In genomic region chr10:131748831-131749766, GRCh38 we compare ENCODE assay signal across 17 cellular contexts.
DNase-seq lines count a peak whose midpoint lies in the region; ATAC-seq and TF ChIP-seq lines count a peak whose summit lies in the region.
"Had no signal": no experiment of that assay in that cellular context is flagged by ENCODE, and none has a peak within 500 bp of the region (broad histone marks: within the 10 kb centered on the region; RNA-seq: fewer than 3 reads in every experiment).

No MANE protein-coding gene starts in this region.

- no peak overlapping the region for H3K27ac ChIP-seq in sigmoid colon
- H3K27ac ChIP-seq: tibial nerve had no signal

- intact Hi-C loops in sigmoid colon (cut with DNase I): no loop called here

- no peak for TF ChIP-seq EP300 in sigmoid colon (IDR thresholded peaks at IDR 0.05)

- DNase-seq in NCI-H1417 (lab: John Stamatoyannopoulos, UW) (peak in 2 of 3 experiments; percentile 4 to 16), NCI-H1417 treated with DMSO at 0.1 percent for 48 hours (lab: John Stamatoyannopoulos, UW) (no peak), SW480 (ENCODE audit: low spot score) (peak; percentile 70), left kidney (ENCODE audit: low read depth, low spot score) (peak; percentile 62), sigmoid colon (peak; percentile 47), hypothalamus (lab: John Stamatoyannopoulos, UW) (no peak), ACHN (no peak)
- DNase-seq: 8988T; activated CD4-positive, alpha-beta T cell treated with anti-CD3 and anti-CD28 coated beads, Interleukin-2, amount 10 ng/mL, durations not matched to agents 24 days and 14 days; activated CD8-positive, alpha-beta memory T cell treated with anti-CD3 and anti-CD28 coated beads, Interleukin-2, amount 50 U/mL, for 48 hours; anterior cingulate cortex; left ventricle myocardium superior; NCI-H2029 treated with DMSO at 0.1 percent for 48 hours; NCI-H774 had no signal

- H3K27me3 ChIP-seq in sigmoid colon: peaks cover 0 to 21% (median 0%) of the 10 kb centered on the region in 3 donors
- H3K27me3 ChIP-seq: tibial nerve had no signal

- no peak for TF ChIP-seq CTCF in sigmoid colon (IDR thresholded peaks at IDR 0.05)

- no peak for ATAC-seq in HG02610 (IDR thresholded peaks at IDR 0.05; ENCODE audit: unreplicated experiment)
- ATAC-seq: left ventricle myocardium superior, Panc1 had no signal

- H3K4me3 ChIP-seq in sigmoid colon: no peak overlapping the region
- H3K4me3 ChIP-seq: tibial nerve had no signal

- in situ Hi-C loops in ACHN (cut with HindIII; ENCODE audit: low pct_ligation_motif_present, low pct_unique_long_range_greater_than_20kb, low sequenced_read_pairs): no loop called here

- H3K9me3 ChIP-seq in sigmoid colon: no peaks in the 10 kb centered on the region
- H3K9me3 ChIP-seq: tibial nerve had no signal

- no peaks in the 10 kb centered on the region for H3K4me1 ChIP-seq in sigmoid colon
- H3K4me1 ChIP-seq: tibial nerve had no signal

- H3K36me3 ChIP-seq in sigmoid colon: no peaks in the 10 kb centered on the region
- H3K36me3 ChIP-seq: tibial nerve had no signal

- TF ChIP-seq POLR2A in sigmoid colon (IDR thresholded peaks at IDR 0.05): no peak

- WGBS in sigmoid colon, 2 donors: 15 to 48% methylated on average over 40 of the region's 40 CpGs

Comparison
In these comparisons a context has a peak if more than half of its experiments do, and no peak if none do; other contexts are left out.
1. DNase-seq: peak in NCI-H1417 (2 of 3), SW480 (single experiment), left kidney (single experiment) and sigmoid colon (single experiment); none in NCI-H1417 treated with DMSO at 0.1 percent for 48 hours (single experiment), hypothalamus (0 of 51) and ACHN (single experiment).